In the genomic region with DNA sequence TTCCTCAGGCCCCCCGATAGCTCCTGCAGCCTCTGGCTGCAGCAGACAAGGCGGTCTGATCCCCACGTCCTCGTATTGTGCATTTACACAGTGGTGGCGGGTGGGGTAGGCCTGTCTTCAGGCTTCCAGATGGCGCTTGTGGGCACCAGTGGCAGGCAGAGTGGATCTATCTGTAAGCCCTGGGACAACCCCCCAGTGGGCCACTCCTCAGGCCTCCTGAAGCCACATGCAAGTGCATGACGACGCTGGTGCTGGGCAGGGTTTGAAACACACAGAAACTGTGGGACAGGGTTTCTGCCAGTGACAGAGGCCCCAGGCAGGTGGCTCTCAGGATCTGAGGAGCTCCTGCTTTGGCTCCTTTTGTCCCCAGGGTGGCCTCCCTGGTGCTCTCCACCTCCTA, we compare ENCODE assay signal across 10 cellular contexts.
"Had no signal": no experiment of that assay in that cellular context is flagged by ENCODE, and none has a peak within 500 bp of the region (broad histone marks: within the 10 kb centered on the region; RNA-seq: fewer than 3 reads in every experiment).

No MANE protein-coding gene starts in this region.

- H2AFZ ChIP-seq: GM23248 had no signal

- H3K9ac ChIP-seq: GM23248 had no signal

- H3K9me3 ChIP-seq: HAP-1 had no signal

- H3K4me3 Mint-ChIP-seq: HFFc6 had no signal

- H3K4me3 ChIP-seq: GM23248, HAP-1 had no signal

- ATAC-seq: HCT116, HepG2 had no signal

- DNase-seq: GM23248, GOT3, H7, HFFc6, KBM-7 had no signal

- H3K27ac ChIP-seq: GM23248, HL-60 had no signal

- H3K4me1 ChIP-seq: HAP-1 had no signal

- H3K27ac Mint-ChIP-seq: HFFc6, IgD-negative memory B cell had no signal
